Comparison of ENCODE assay signal across 14 cellular contexts in genomic region chr2:202072226-202072625, GRCh38. TPM values are rescaled to one million over a fixed set of nuclear protein-coding genes. Genes with fewer than 3 reads are reported as not detected.
DNase-seq lines count a peak whose midpoint lies in the region; ATAC-seq and TF ChIP-seq lines count a peak whose summit lies in the region.
"Had no signal": no experiment of that assay in that cellular context is flagged by ENCODE, and none has a peak within 500 bp of the region (broad histone marks: within the 10 kb centered on the region; RNA-seq: fewer than 3 reads in every experiment).

No MANE protein-coding gene starts in this region.

- CTCF ChIA-PET in activated CD4-positive, alpha-beta T cell treated with anti-CD3 and anti-CD28 coated beads for 36 hours (lab: Charles Lee), result no interaction called here

- no peak overlapping the region for H3K4me2 ChIP-seq in osteoblast (ENCODE audit: insufficient read depth, low read length)

- TF ChIP-seq CTCF in LNCaP clone FGC (IDR thresholded peaks at IDR 0.05; ENCODE audit: control insufficient read depth, extremely low read depth, insufficient read depth), result peak; percentile 30; the same call in 1 of the 2 replicates
- peak; percentile 28 for TF ChIP-seq CTCF in cardiac fibroblast (IDR thresholded peaks at IDR 0.05; ENCODE audit: low read depth, low read length)
- peak; percentile 27 for TF ChIP-seq CTCF in osteoblast (IDR thresholded peaks at IDR 0.05; ENCODE audit: extremely low read depth, low read depth, low read length)

- no peak overlapping the region for H3K27ac Mint-ChIP-seq in activated CD4-positive, alpha-beta T cell treated with anti-CD3 and anti-CD28 coated beads for 36 hours

- H3K4me3 Mint-ChIP-seq in activated CD4-positive, alpha-beta T cell treated with anti-CD3 and anti-CD28 coated beads for 36 hours, result no peak overlapping the region

- no peak overlapping the region for H3K27ac ChIP-seq in osteoblast (ENCODE audit: low read depth, low read length)
- H3K27ac ChIP-seq: Peyer's patch, thoracic aorta had no signal

- peak; percentile 33 for DNase-seq in NCI-H748 (lab: John Stamatoyannopoulos, UW; ENCODE audit: unreplicated experiment)
- DNase-seq in NCI-H748 treated with DMSO at 0.1 percent for 48 hours (lab: John Stamatoyannopoulos, UW), result no peak
- DNase-seq in LNCaP clone FGC (ENCODE audit: low read depth), result no peak
- no peak for DNase-seq in cardiac fibroblast (ENCODE audit: low read depth in 2 of 2)
- no peak for DNase-seq in osteoblast (ENCODE audit: insufficient read length, low spot score, missing footprints)
- DNase-seq in activated naive CD4-positive, alpha-beta T cell (lab: John Stamatoyannopoulos, UW), result no peak
- DNase-seq in head of caudate nucleus, result no peak
- DNase-seq in activated CD4-positive, alpha-beta T cell treated with anti-CD3 and anti-CD28 coated beads for 36 hours, result no peak
- DNase-seq: activated CD4-positive, CD25-positive, alpha-beta regulatory T cell; activated effector memory CD4-positive, alpha-beta T cell treated with Interleukin-2 at 50 U/mL for 16 hours; occipital lobe; Peyer's patch had no signal

- H3K79me2 ChIP-seq in osteoblast (ENCODE audit: insufficient read depth, low read length), result no peaks in the 10 kb centered on the region

- peaks cover 3% of the 10 kb centered on the region for H3K4me1 Mint-ChIP-seq in activated CD4-positive, alpha-beta T cell treated with anti-CD3 and anti-CD28 coated beads for 36 hours

- no peaks in the 10 kb centered on the region for H3K27me3 ChIP-seq in osteoblast (ENCODE audit: insufficient read depth, low read length)
- H3K27me3 ChIP-seq: Peyer's patch had no signal

- ATAC-seq in activated CD4-positive, alpha-beta T cell treated with anti-CD3 and anti-CD28 coated beads for 36 hours, result no peak

- no peaks in the 10 kb centered on the region for H3K4me1 ChIP-seq in osteoblast (ENCODE audit: insufficient read depth, low read length)

- POLR2A ChIA-PET in activated CD4-positive, alpha-beta T cell treated with anti-CD3 and anti-CD28 coated beads for 36 hours (lab: Charles Lee), result no interaction called here

- no peaks in the 10 kb centered on the region for H3K9me3 ChIP-seq in osteoblast (ENCODE audit: low read depth, low read length)
- H3K9me3 ChIP-seq: Peyer's patch, thoracic aorta had no signal

- intact Hi-C loops in head of caudate nucleus (cut with DNase I), result no loop called here
- intact Hi-C loops in activated CD4-positive, alpha-beta T cell treated with anti-CD3 and anti-CD28 coated beads for 36 hours (cut with DNase I, micrococcal nuclease), result no loop called here

- no peaks in the 10 kb centered on the region for H4K20me1 ChIP-seq in osteoblast (ENCODE audit: insufficient read depth, low read length)

- no peaks in the 10 kb centered on the region for H3K36me3 Mint-ChIP-seq in activated CD4-positive, alpha-beta T cell treated with anti-CD3 and anti-CD28 coated beads for 36 hours (ENCODE audit: low read depth)

- no peak overlapping the region for H3K4me3 ChIP-seq in LNCaP clone FGC (ENCODE audit: low read depth, low read length)
- no peak overlapping the region for H3K4me3 ChIP-seq in cardiac fibroblast (replicated peaks in 1 of 2; ENCODE audit: low read depth in 2 of 2, low read length in 2 of 2)
- H3K4me3 ChIP-seq in osteoblast (ENCODE audit: insufficient read depth, low read length), result no peak overlapping the region
- H3K4me3 ChIP-seq: Peyer's patch, thoracic aorta had no signal

- H3K9me3 Mint-ChIP-seq in activated CD4-positive, alpha-beta T cell treated with anti-CD3 and anti-CD28 coated beads for 36 hours (ENCODE audit: low read depth), result no peaks in the 10 kb centered on the region

- no peak overlapping the region for H2AFZ ChIP-seq in osteoblast (ENCODE audit: low read length)

- peaks cover 1% of the 10 kb centered on the region for H3K27me3 Mint-ChIP-seq in activated CD4-positive, alpha-beta T cell treated with anti-CD3 and anti-CD28 coated beads for 36 hours

- H3K36me3 ChIP-seq in osteoblast (ENCODE audit: insufficient read depth, low read length), result no peaks in the 10 kb centered on the region
- H3K36me3 ChIP-seq: Peyer's patch, thoracic aorta had no signal

RNA-seq across cellular contexts. Expression of gene KIAA2012, which starts 0.8 kb away (rescaled TPM):
- under 0.01 TPM in 1 of 2 replicates, not detected in the other for total RNA-seq in osteoblast
- not detected for total RNA-seq in activated CD4-positive, alpha-beta T cell treated with anti-CD3 and anti-CD28 coated beads for 36 hours
- total RNA-seq: LHCN-M2, thoracic aorta had no signal

RNA-seq across cellular contexts. Expression of gene FZD7, which starts 38.6 kb away (rescaled TPM):
- 64.8 and 73.8 TPM in 2 replicates for total RNA-seq in osteoblast
- under 1 TPM; 0.58 to 0.94 TPM for total RNA-seq in activated CD4-positive, alpha-beta T cell treated with anti-CD3 and anti-CD28 coated beads for 36 hours

Comparison
In these comparisons a context has a peak if more than half of its experiments do, and no peak if none do; other contexts are left out.
1. RNA of gene FZD7, which starts 38.6 kb away (total RNA-seq): 64.8 to 73.8 TPM in osteoblast; 0.58 to 0.94 TPM in activated CD4-positive, alpha-beta T cell treated with anti-CD3 and anti-CD28 coated beads for 36 hours; every median in the first group is over 10 times any median in the second.
2. Peak in every context shown above with its lines, with median percentiles within 50 percentile points of each other: CTCF ChIP-seq.